In the genomic region with DNA sequence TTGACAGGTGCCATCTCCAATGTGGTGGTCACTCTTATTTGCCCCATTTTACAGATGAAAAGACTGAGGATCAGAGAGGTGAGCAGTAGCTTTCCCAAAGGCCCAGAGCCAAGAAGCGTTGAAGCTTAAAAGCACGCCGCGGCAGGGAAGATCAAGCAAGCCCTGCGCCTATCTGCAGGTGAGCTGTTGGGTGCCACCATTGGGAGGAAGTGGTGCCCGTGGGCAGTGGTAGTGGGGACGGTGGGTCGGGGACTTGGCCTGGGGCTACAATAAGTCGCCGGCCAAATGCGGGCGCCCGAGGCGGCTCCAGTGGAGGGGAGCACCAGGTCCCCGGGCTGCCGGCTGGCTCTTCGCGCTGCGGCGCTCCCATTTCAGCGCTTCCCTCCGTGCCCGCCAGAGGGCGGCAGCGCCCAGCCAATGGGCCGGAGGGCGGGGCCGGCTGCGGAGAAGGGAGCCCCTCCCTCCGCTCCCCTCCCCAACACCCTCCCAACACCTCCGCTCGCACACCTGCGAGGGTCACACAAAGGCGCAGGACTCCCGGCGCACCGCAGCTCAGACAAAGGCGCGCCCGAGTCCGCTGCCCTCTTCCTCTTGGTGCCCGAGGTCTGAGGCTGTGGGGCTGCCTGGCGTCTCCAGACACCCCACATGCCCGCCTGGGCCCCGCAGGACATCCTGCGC, we compare ENCODE assay signal across 8 cellular contexts. TPM values are rescaled to one million over a fixed set of nuclear protein-coding genes. Genes with fewer than 3 reads are reported as not detected.
DNase-seq lines count a peak whose midpoint lies in the region; ATAC-seq lines count a peak whose summit lies in the region.

No MANE protein-coding gene starts in this region.

- ATAC-seq in HG02678 (IDR thresholded peaks at IDR 0.05; ENCODE audit: unreplicated experiment) (peak; percentile 34), left lobe of liver (peak; percentile 96), GM18517 (IDR thresholded peaks at IDR 0.05; ENCODE audit: unreplicated experiment) (no peak)

- peak; percentile 93 for DNase-seq in DMS53 (lab: John Stamatoyannopoulos, UW)
- DNase-seq in NCI-H2196 treated with DMSO at 0.1 percent for 48 hours (lab: John Stamatoyannopoulos, UW; ENCODE audit: unreplicated experiment), result peak; percentile 67
- peak; percentile 95 for DNase-seq in activated CD4-positive, CD25-positive, alpha-beta regulatory T cell treated with anti-CD3 and anti-CD28 coated beads, Interleukin-2, amount 50 U/mL, for 72 hours
- DNase-seq in cerebellum (ENCODE audit: low spot score), result peak; percentile 95
- DNase-seq in left lobe of liver (ENCODE audit: low spot score), result peak; percentile 66
- peak; percentile 75 for DNase-seq in stimulated activated CD4-positive, alpha-beta T cell treated with anti-CD3 and anti-CD28 coated beads, Interleukin-2, amount 100 ng/mL, for 4 hours (ENCODE audit: low read depth)

RNA-seq across cellular contexts. Expression of gene POU2F2, which starts 0.7 kb away (rescaled TPM):
- total RNA-seq in cerebellum, result 3.7 TPM
- 0.83 TPM for total RNA-seq in left lobe of liver

RNA-seq across cellular contexts. Expression of gene ZNF574, which starts 57.0 kb away (rescaled TPM):
- total RNA-seq in cerebellum, result 12.4 TPM
- total RNA-seq in left lobe of liver, result 5.4 TPM
